Comparison of ENCODE assay signal across 10 cellular contexts in genomic region chr16:89317101-89317671, GRCh38.
DNase-seq lines count a peak whose midpoint lies in the region; ATAC-seq and TF ChIP-seq lines count a peak whose summit lies in the region.
"Had no signal": no experiment of that assay in that cellular context is flagged by ENCODE, and none has a peak within 500 bp of the region (broad histone marks: within the 10 kb centered on the region; RNA-seq: fewer than 3 reads in every experiment).

No MANE protein-coding gene starts in this region.

- H3K36me3 ChIP-seq in left ventricle myocardium inferior: peaks cover 8% of the 10 kb centered on the region

- POLR2A ChIA-PET in activated CD8-positive, alpha-beta T cell treated with anti-CD3 and anti-CD28 coated beads for 36 hours (lab: Charles Lee): interaction anchor here (0.6 to 1.6 kb wide), 3 partner anchors 29 to 200 kb away, joined by 3 to 5 read pairs (median 4); no protein-coding TSS in a partner anchor

- peak overlapping the region; percentile 78 for H3K27ac ChIP-seq in left ventricle myocardium inferior (replicated peaks)

- H3K36me3 Mint-ChIP-seq in activated naive CD4-positive, alpha-beta T cell treated with anti-CD3 and anti-CD28 coated beads for 36 hours (ENCODE audit: low read depth): peaks cover 40% of the 10 kb centered on the region
- H3K36me3 Mint-ChIP-seq in activated CD8-positive, alpha-beta T cell treated with anti-CD3 and anti-CD28 coated beads for 36 hours (ENCODE audit: low read depth): peaks cover 49% of the 10 kb centered on the region
- H3K36me3 Mint-ChIP-seq in stimulated activated memory B cell treated with anti-CD40 and anti-IgM and Interleukin-4, amounts not matched to agents 10 μg/mL and 1 μg/mL and 100 μg/mL, for 72 hours: peaks cover 23% of the 10 kb centered on the region

- no peaks in the 10 kb centered on the region for H3K27me3 Mint-ChIP-seq in activated naive CD4-positive, alpha-beta T cell treated with anti-CD3 and anti-CD28 coated beads for 36 hours (ENCODE audit: low read depth)
- no peaks in the 10 kb centered on the region for H3K27me3 Mint-ChIP-seq in activated CD8-positive, alpha-beta T cell treated with anti-CD3 and anti-CD28 coated beads for 36 hours
- H3K27me3 Mint-ChIP-seq in stimulated activated memory B cell treated with anti-CD40 and anti-IgM and Interleukin-4, amounts not matched to agents 10 μg/mL and 1 μg/mL and 100 μg/mL, for 72 hours: no peaks in the 10 kb centered on the region

- H3K4me1 Mint-ChIP-seq in activated naive CD4-positive, alpha-beta T cell treated with anti-CD3 and anti-CD28 coated beads for 36 hours (ENCODE audit: low read depth): peaks cover 92% of the 10 kb centered on the region
- H3K4me1 Mint-ChIP-seq in activated CD8-positive, alpha-beta T cell treated with anti-CD3 and anti-CD28 coated beads for 36 hours (ENCODE audit: low read depth): peaks cover 94% of the 10 kb centered on the region
- H3K4me1 Mint-ChIP-seq in stimulated activated memory B cell treated with anti-CD40 and anti-IgM and Interleukin-4, amounts not matched to agents 10 μg/mL and 1 μg/mL and 100 μg/mL, for 72 hours: peaks cover 92% of the 10 kb centered on the region

- H3K4me3 ChIP-seq in left ventricle myocardium inferior: no peak overlapping the region

- intact Hi-C loops in activated naive CD4-positive, alpha-beta T cell treated with anti-CD3 and anti-CD28 coated beads for 36 hours (cut with micrococcal nuclease): loop anchor here (2.0 to 10.0 kb wide), 2 partner anchors 44 to 202 kb away; no protein-coding TSS in a partner anchor
- intact Hi-C loops in activated CD8-positive, alpha-beta T cell treated with anti-CD3 and anti-CD28 coated beads for 36 hours (cut with micrococcal nuclease): no loop called here
- intact Hi-C loops in left ventricle myocardium inferior (cut with micrococcal nuclease): no loop called here

- CTCF ChIA-PET in activated naive CD4-positive, alpha-beta T cell treated with anti-CD3 and anti-CD28 coated beads for 36 hours (lab: Charles Lee): interaction anchor here (0.7 to 3.9 kb wide), 3 partner anchors 57 to 192 kb away, joined by 3 to 15 read pairs (median 5); partner anchors contain the start of gene SPG7
- CTCF ChIA-PET in activated CD8-positive, alpha-beta T cell treated with anti-CD3 and anti-CD28 coated beads for 36 hours (lab: Charles Lee): interaction anchor here (1.0 to 2.1 kb wide), 4 partner anchors 23 to 248 kb away, joined by 3 to 5 read pairs (median 3); no protein-coding TSS in a partner anchor

- no peak overlapping the region for H3K4me3 Mint-ChIP-seq in activated naive CD4-positive, alpha-beta T cell treated with anti-CD3 and anti-CD28 coated beads for 36 hours
- H3K4me3 Mint-ChIP-seq in activated CD8-positive, alpha-beta T cell treated with anti-CD3 and anti-CD28 coated beads for 36 hours: peak overlapping the region; percentile 17
- H3K4me3 Mint-ChIP-seq in stimulated activated memory B cell treated with anti-CD40 and anti-IgM and Interleukin-4, amounts not matched to agents 10 μg/mL and 1 μg/mL and 100 μg/mL, for 72 hours: no peak overlapping the region

- peak overlapping the region; percentile 84 for H3K27ac Mint-ChIP-seq in activated naive CD4-positive, alpha-beta T cell treated with anti-CD3 and anti-CD28 coated beads for 36 hours
- H3K27ac Mint-ChIP-seq in activated CD8-positive, alpha-beta T cell treated with anti-CD3 and anti-CD28 coated beads for 36 hours: peak overlapping the region; percentile 96
- H3K27ac Mint-ChIP-seq in stimulated activated memory B cell treated with anti-CD40 and anti-IgM and Interleukin-4, amounts not matched to agents 10 μg/mL and 1 μg/mL and 100 μg/mL, for 72 hours: peak overlapping the region; percentile 83

- H3K4me1 ChIP-seq in left ventricle myocardium inferior: peaks cover 99% of the 10 kb centered on the region

- TF ChIP-seq CTCF in activated CD8-positive, alpha-beta T cell treated with anti-CD3 and anti-CD28 coated beads for 36 hours (IDR thresholded peaks at IDR 0.05): no peak
- no peak for TF ChIP-seq CTCF in left ventricle myocardium inferior (IDR thresholded peaks at IDR 0.05; ENCODE audit: borderline replicate concordance)

- ATAC-seq in activated CD8-positive, alpha-beta T cell treated with anti-CD3 and anti-CD28 coated beads for 36 hours: no peak
- no peak for ATAC-seq in stimulated activated memory B cell treated with anti-CD40 and anti-IgM and Interleukin-4, amounts not matched to agents 10 μg/mL and 1 μg/mL and 100 μg/mL, for 72 hours
- ATAC-seq in HG03378 (IDR thresholded peaks at IDR 0.05; ENCODE audit: unreplicated experiment) (no peak), HG02973 (IDR thresholded peaks at IDR 0.05; ENCODE audit: unreplicated experiment) (no peak)

- H3K27me3 ChIP-seq in left ventricle myocardium inferior (ENCODE audit: low read depth): no peaks in the 10 kb centered on the region

- H3K9me3 Mint-ChIP-seq in activated naive CD4-positive, alpha-beta T cell treated with anti-CD3 and anti-CD28 coated beads for 36 hours: no peaks in the 10 kb centered on the region
- H3K9me3 Mint-ChIP-seq in activated CD8-positive, alpha-beta T cell treated with anti-CD3 and anti-CD28 coated beads for 36 hours: no peaks in the 10 kb centered on the region
- no peaks in the 10 kb centered on the region for H3K9me3 Mint-ChIP-seq in stimulated activated memory B cell treated with anti-CD40 and anti-IgM and Interleukin-4, amounts not matched to agents 10 μg/mL and 1 μg/mL and 100 μg/mL, for 72 hours

- H3K9me3 ChIP-seq in left ventricle myocardium inferior (replicated peaks): no peaks in the 10 kb centered on the region

- no peak for DNase-seq in activated naive CD4-positive, alpha-beta T cell treated with anti-CD3 and anti-CD28 coated beads for 36 hours
- no peak for DNase-seq in activated naive CD4-positive, alpha-beta T cell (lab: John Stamatoyannopoulos, UW)
- no peak for DNase-seq in activated CD8-positive, alpha-beta T cell treated with anti-CD3 and anti-CD28 coated beads for 36 hours
- DNase-seq in left ventricle myocardium inferior: no peak
- no peak for DNase-seq in OCI-M2 (lab: John Stamatoyannopoulos, UW; ENCODE audit: unreplicated experiment)
- DNase-seq: NCI-H526 treated with DMSO at 0.1 percent for 48 hours; stimulated activated CD4-positive, alpha-beta T cell treated with anti-CD3 and anti-CD28 coated beads, Interleukin-15, amount 100 ng/mL, for 24 hours had no signal
